ENCODE assay signal across 9 cellular contexts in genomic region chr18:623760-624620, GRCh38. TPM values are rescaled to one million over a fixed set of nuclear protein-coding genes. Genes with fewer than 3 reads are reported as not detected.
A peak's percentile ranks its signal among the peaks of the same experiment; 100 is the strongest.
DNase-seq lines count a peak whose midpoint lies in the region; TF ChIP-seq lines count a peak whose summit lies in the region.
"Had no signal": no experiment of that assay in that cellular context is flagged by ENCODE, and none has a peak within 500 bp of the region (broad histone marks: within the 10 kb centered on the region; RNA-seq: fewer than 3 reads in every experiment).

No MANE protein-coding gene starts in this region.

- H3K27ac ChIP-seq in ovary: no peak overlapping the region
- H3K27ac ChIP-seq in tibial nerve: no peak overlapping the region
- H3K27ac ChIP-seq: skin epidermis had no signal

- TF ChIP-seq CTCF in ovary (IDR thresholded peaks at IDR 0.05) (peak in 2 of 3 donors; percentile 12 to 15), tibial nerve (IDR thresholded peaks at IDR 0.05) (peak; percentile 25 to 75 (median 46))

- H3K27ac Mint-ChIP-seq in activated T-helper 2 cell treated with anti-CD3 and anti-CD28 coated beads, Interferon-gamma antibody, Interleukin-2, Interleukin-4, amounts not matched to agents 10 μg/mL and 5 μg/mL and 100 μg/mL, durations not matched to agents 14 hours and 24 hours and 36 hours: no peak overlapping the region

- peaks cover 2% of the 10 kb centered on the region for H3K4me1 Mint-ChIP-seq in activated T-helper 2 cell treated with anti-CD3 and anti-CD28 coated beads, Interferon-gamma antibody, Interleukin-2, Interleukin-4, amounts not matched to agents 10 μg/mL and 5 μg/mL and 100 μg/mL, durations not matched to agents 14 hours and 24 hours and 36 hours (ENCODE audit: low read depth)

- TF ChIP-seq EP300 in ovary (IDR thresholded peaks at IDR 0.05) (no peak), tibial nerve (IDR thresholded peaks at IDR 0.05) (no peak)

- no peaks in the 10 kb centered on the region for H3K27me3 ChIP-seq in ovary
- H3K27me3 ChIP-seq in tibial nerve: no peaks in the 10 kb centered on the region

- no peaks in the 10 kb centered on the region for H3K4me1 ChIP-seq in ovary (ENCODE audit: insufficient read depth)
- H3K4me1 ChIP-seq in tibial nerve: no peaks in the 10 kb centered on the region

- intact Hi-C loops in activated T-helper 2 cell treated with anti-CD3 and anti-CD28 coated beads, Interferon-gamma antibody, Interleukin-2, Interleukin-4, amounts not matched to agents 10 μg/mL and 5 μg/mL and 100 μg/mL, durations not matched to agents 14 hours and 24 hours and 36 hours (cut with micrococcal nuclease): loop anchor here (1.0 to 5.0 kb wide), 3 partner anchors 88 to 215 kb away; partner anchors contain the start of gene ENOSF1
- intact Hi-C loops in ovary (cut with DNase I): loop anchor here (5.0 to 10.0 kb wide), 3 partner anchors 208 to 342 kb away; no protein-coding TSS in a partner anchor

- DNase-seq in NCI-H524 (lab: John Stamatoyannopoulos, UW) (peak; percentile 12 to 67), NCI-H524 treated with DMSO at 0.1 percent for 48 hours (lab: John Stamatoyannopoulos, UW) (no peak), HuH-7.5 (ENCODE audit: low spot score) (peak; percentile 58), SHP77 treated with DMSO at 0.1 percent for 48 hours (lab: John Stamatoyannopoulos, UW) (peak; percentile 44), foreskin melanocyte (peak; percentile 56), ovary (peak; percentile 51 to 68 (median 62)), tibial nerve (ENCODE audit: low spot score in 2 of 2) (peak; percentile 43 to 85)
- DNase-seq in activated T-helper 2 cell treated with anti-CD3 and anti-CD28 coated beads, Interferon-gamma antibody, Interleukin-2, Interleukin-4, amounts not matched to agents 10 μg/mL and 5 μg/mL and 100 μg/mL, durations not matched to agents 14 hours and 24 hours and 36 hours (ENCODE audit: low spot score): peak; percentile 43

- H3K36me3 Mint-ChIP-seq in activated T-helper 2 cell treated with anti-CD3 and anti-CD28 coated beads, Interferon-gamma antibody, Interleukin-2, Interleukin-4, amounts not matched to agents 10 μg/mL and 5 μg/mL and 100 μg/mL, durations not matched to agents 14 hours and 24 hours and 36 hours (ENCODE audit: low read depth): no peaks in the 10 kb centered on the region

- no peaks in the 10 kb centered on the region for H3K9me3 ChIP-seq in ovary
- H3K9me3 ChIP-seq in tibial nerve: no peaks in the 10 kb centered on the region

- H3K27me3 Mint-ChIP-seq in activated T-helper 2 cell treated with anti-CD3 and anti-CD28 coated beads, Interferon-gamma antibody, Interleukin-2, Interleukin-4, amounts not matched to agents 10 μg/mL and 5 μg/mL and 100 μg/mL, durations not matched to agents 14 hours and 24 hours and 36 hours (ENCODE audit: low read depth): peaks cover 34% of the 10 kb centered on the region

- H3K9me3 Mint-ChIP-seq in activated T-helper 2 cell treated with anti-CD3 and anti-CD28 coated beads, Interferon-gamma antibody, Interleukin-2, Interleukin-4, amounts not matched to agents 10 μg/mL and 5 μg/mL and 100 μg/mL, durations not matched to agents 14 hours and 24 hours and 36 hours: no peaks in the 10 kb centered on the region

- H3K4me3 ChIP-seq in ovary: no peak overlapping the region
- no peak overlapping the region for H3K4me3 ChIP-seq in tibial nerve
- H3K4me3 ChIP-seq: skin epidermis had no signal

- H3K36me3 ChIP-seq in ovary (no peaks in the 10 kb centered on the region), tibial nerve (no peaks in the 10 kb centered on the region)

- 51 to 63% (median 60%) methylated on average over 11 of the region's 11 CpGs for WGBS in ovary, 3 donors
- 59 to 60% methylated on average over 11 of the region's 11 CpGs for WGBS in tibial nerve, 2 donors

- no peak overlapping the region for H3K4me3 Mint-ChIP-seq in activated T-helper 2 cell treated with anti-CD3 and anti-CD28 coated beads, Interferon-gamma antibody, Interleukin-2, Interleukin-4, amounts not matched to agents 10 μg/mL and 5 μg/mL and 100 μg/mL, durations not matched to agents 14 hours and 24 hours and 36 hours (ENCODE audit: low read depth)

- TF ChIP-seq POLR2A in ovary (IDR thresholded peaks at IDR 0.05) (no peak), tibial nerve (IDR thresholded peaks at IDR 0.05) (no peak)

RNA-seq across cellular contexts. Expression of gene CLUL1, which starts 27.2 kb away (rescaled TPM):
- total RNA-seq in activated T-helper 2 cell treated with anti-CD3 and anti-CD28 coated beads, Interferon-gamma antibody, Interleukin-2, Interleukin-4, amounts not matched to agents 10 μg/mL and 5 μg/mL and 100 μg/mL, durations not matched to agents 14 hours and 24 hours and 36 hours: not detected in 2 replicates
- total RNA-seq in ovary (10 to 100 TPM in 2 of 7 donors, 1 to 10 TPM in 5; 1.2 to 14.4 (median 5.7) TPM), tibial nerve (1 to 10 TPM in 1 of 4 donors, under 1 TPM in 1, not detected in 2; 0.59 to 1.8 TPM)
- polyA plus RNA-seq in ovary: under 1 TPM in 1 of 2 donors, not detected in 1; 0.67 TPM

RNA-seq across cellular contexts. Expression of gene TYMS, which starts 33.5 kb away (rescaled TPM):
- 272 and 273 TPM in 2 replicates for total RNA-seq in activated T-helper 2 cell treated with anti-CD3 and anti-CD28 coated beads, Interferon-gamma antibody, Interleukin-2, Interleukin-4, amounts not matched to agents 10 μg/mL and 5 μg/mL and 100 μg/mL, durations not matched to agents 14 hours and 24 hours and 36 hours
- total RNA-seq in ovary (1 to 10 TPM in 6 of 7 donors, under 1 TPM in 1; 0.48 to 7.9 (median 4.4) TPM), tibial nerve (1 to 10 TPM in 1 of 4 donors, under 1 TPM in 2, not detected in 1; 0.84 to 4.2 (median 0.90) TPM)
- polyA plus RNA-seq in ovary: 1 to 10 TPM; 2.8 to 8.4 TPM

RNA-seq across cellular contexts. Expression of gene CETN1, which starts 43.8 kb away (rescaled TPM):
- total RNA-seq in activated T-helper 2 cell treated with anti-CD3 and anti-CD28 coated beads, Interferon-gamma antibody, Interleukin-2, Interleukin-4, amounts not matched to agents 10 μg/mL and 5 μg/mL and 100 μg/mL, durations not matched to agents 14 hours and 24 hours and 36 hours: not detected in 2 replicates
- total RNA-seq in ovary (not detected), tibial nerve (not detected)
- not detected for polyA plus RNA-seq in ovary

Comparison
In these comparisons a context has a peak if more than half of its experiments do, and no peak if none do; other contexts are left out.
1. RNA of gene TYMS, which starts 33.5 kb away (total RNA-seq): 272 to 273 TPM in activated T-helper 2 cell treated with anti-CD3 and anti-CD28 coated beads, Interferon-gamma antibody, Interleukin-2, Interleukin-4, amounts not matched to agents 10 μg/mL and 5 μg/mL and 100 μg/mL, durations not matched to agents 14 hours and 24 hours and 36 hours; 0.48 to 7.9 TPM in ovary and 0.84 to 4.2 TPM in tibial nerve; every median in the first group is over 10 times any median in the second.